1 cellular context compared by ENCODE assay signal in the genomic region with DNA sequence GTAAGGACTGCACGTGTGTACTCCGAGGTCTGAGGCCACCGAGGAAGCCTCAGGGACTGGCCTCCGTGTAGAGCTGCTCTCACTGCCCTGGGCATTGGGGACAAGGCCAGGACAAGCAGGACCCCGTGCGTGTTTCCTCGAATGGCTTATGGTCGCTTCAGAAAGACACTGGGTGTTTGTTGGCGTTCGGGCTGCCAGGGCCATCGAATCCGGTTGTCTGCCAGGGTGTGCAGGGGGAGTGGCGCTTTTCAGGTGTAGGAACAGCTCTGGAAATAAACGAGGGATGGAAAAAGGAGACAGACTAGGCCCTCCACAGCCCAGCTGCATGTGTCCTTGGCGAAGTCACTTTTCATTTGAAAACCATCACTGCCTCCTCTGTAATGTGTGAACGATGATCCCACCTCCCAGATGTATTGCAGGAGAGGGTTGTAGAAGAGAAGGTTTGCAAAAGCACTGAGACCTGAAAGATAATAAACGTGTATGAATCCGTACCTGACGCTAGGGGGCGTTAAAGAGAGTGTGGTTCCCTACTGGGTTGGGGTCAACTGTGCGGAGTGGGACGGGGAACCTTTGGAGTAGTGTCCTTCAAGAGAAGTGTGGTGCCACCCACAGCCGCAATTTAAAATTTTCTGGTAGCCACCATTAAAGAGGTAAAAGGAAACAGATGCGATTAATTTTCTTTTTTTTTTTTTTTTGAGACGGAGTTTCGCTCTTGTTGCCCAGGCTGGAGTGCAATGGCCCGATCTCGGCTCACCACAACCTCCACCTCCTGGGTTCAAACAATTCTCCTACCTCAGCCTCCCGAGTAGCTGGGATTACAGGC.
TF ChIP-seq lines count a peak whose summit lies in the region.

No MANE protein-coding gene starts in this region.

TF ChIP-seq in H1, 55 proteins besides CTCF, POLR2A, EP300 and RAD21:
- TF ChIP-seq ATF3 (IDR thresholded peaks at IDR 0.05; ENCODE audit: insufficient read depth, low read depth, low read length), result no peak
- TF ChIP-seq JUND (IDR thresholded peaks at IDR 0.05; ENCODE audit: low read length), result 0 out of 2 replicates have a peak, but pooled peaks have one; percentile 9
- no peak for TF ChIP-seq KDM1A (IDR thresholded peaks at IDR 0.05; ENCODE audit: borderline replicate concordance, low read length)
- TF ChIP-seq JUN (IDR thresholded peaks at IDR 0.05; ENCODE audit: low read depth, low read length), result 0 out of 2 replicates have a peak, but pooled peaks have one; percentile 12
- no peak for TF ChIP-seq BRCA1 (IDR thresholded peaks at IDR 0.05; ENCODE audit: low read depth, low read length)
- TF ChIP-seq YY1 (IDR thresholded peaks at IDR 0.05; ENCODE audit: low read depth, low read length), result 0 out of 2 replicates have a peak, but pooled peaks have one; percentile 31
- TF ChIP-seq TEAD4 (IDR thresholded peaks at IDR 0.05; ENCODE audit: low read depth, low read length), result no peak
- no peak for TF ChIP-seq KDM4A (IDR thresholded peaks at IDR 0.05; ENCODE audit: low read depth, low read length, severe bottlenecking)
- TF ChIP-seq FOSL1 (IDR thresholded peaks at IDR 0.05; ENCODE audit: insufficient read depth, low read depth, low read length), result no peak
- no peak for TF ChIP-seq SP1 (IDR thresholded peaks at IDR 0.05; ENCODE audit: low read depth, low read length)
- no peak for TF ChIP-seq TAF1 (IDR thresholded peaks at IDR 0.05; ENCODE audit: low read depth, low read length)
- no peak for TF ChIP-seq RNF2 (IDR thresholded peaks at IDR 0.05; ENCODE audit: borderline replicate concordance, low read depth, low read length, missing control alignments, poor library complexity, severe bottlenecking)
- no peak for TF ChIP-seq SIX5 (IDR thresholded peaks at IDR 0.05; ENCODE audit: low read depth, low read length)
- no peak for TF ChIP-seq CHD7 (IDR thresholded peaks at IDR 0.05; ENCODE audit: insufficient replicate concordance, low read length)
- TF ChIP-seq BACH1 (IDR thresholded peaks at IDR 0.05; ENCODE audit: low read length), result peak; percentile 34; the same call in 1 of the 2 replicates
- TF ChIP-seq SIN3A (conservative IDR thresholded peaks at IDR 0.05 in 1 of 2, IDR thresholded peaks at IDR 0.05 in 1 of 2; ENCODE audit: low read depth in 1 of 2, low read length in 2 of 2), result no peak
- no peak for TF ChIP-seq HDAC6 (IDR thresholded peaks at IDR 0.05; ENCODE audit: low read depth, low read length)
- TF ChIP-seq, protein P1, sequence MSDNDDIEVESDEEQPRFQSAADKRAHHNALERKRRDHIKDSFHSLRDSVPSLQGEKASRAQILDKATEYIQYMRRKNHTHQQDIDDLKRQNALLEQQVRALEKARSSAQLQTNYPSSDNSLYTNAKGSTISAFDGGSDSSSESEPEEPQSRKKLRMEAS (IDR thresholded peaks at IDR 0.05), result 0 out of 2 replicates have a peak, but pooled peaks have one; percentile 12
- no peak for TF ChIP-seq SIRT6 (IDR thresholded peaks at IDR 0.05; ENCODE audit: low read length)
- no peak for TF ChIP-seq CTBP2 (IDR thresholded peaks at IDR 0.05; ENCODE audit: borderline replicate concordance, insufficient read depth, insufficient read length, low read length)
- peak; percentile 73 for TF ChIP-seq CREB1 (IDR thresholded peaks at IDR 0.05)
- no peak for TF ChIP-seq CEBPB (IDR thresholded peaks at IDR 0.05; ENCODE audit: low read depth, low read length)
- no peak for TF ChIP-seq GABPA (IDR thresholded peaks at IDR 0.05; ENCODE audit: borderline replicate concordance, insufficient read depth, low read length)
- TF ChIP-seq ZNF274 (IDR thresholded peaks at IDR 0.05; ENCODE audit: borderline replicate concordance, extremely low read depth, low read length), result no peak
- peak in 1 of 2 experiments; percentile 26; a peak in 1 of 4 replicates for TF ChIP-seq HDAC2 (IDR thresholded peaks at IDR 0.05; ENCODE audit: borderline replicate concordance in 1 of 2, low read depth in 2 of 2, low read length in 2 of 2)
- no peak for TF ChIP-seq MAFK (IDR thresholded peaks at IDR 0.05; ENCODE audit: low read depth, low read length)
